ENCODE assay signal across 24 cellular contexts in the genomic region with DNA sequence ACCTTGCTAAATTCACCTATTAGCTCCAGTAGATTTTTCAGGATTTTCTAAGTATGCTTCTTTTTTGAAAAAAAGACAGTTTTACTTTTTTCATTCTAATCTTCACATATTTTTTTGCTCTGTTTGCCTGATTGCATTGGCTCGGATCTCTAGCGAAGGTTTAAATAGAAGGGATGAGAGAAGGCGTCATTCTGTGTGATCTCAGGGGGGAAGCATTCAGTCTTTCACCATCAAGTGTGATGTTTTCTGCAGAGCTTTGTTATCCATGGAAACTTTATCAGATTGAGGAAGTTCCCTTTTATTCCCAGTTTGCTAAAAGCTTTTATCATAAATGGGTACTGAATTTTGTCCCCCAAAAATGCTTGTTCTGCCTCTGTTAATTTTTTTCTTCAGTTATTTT.
DNase-seq lines count a peak whose midpoint lies in the region; ATAC-seq and TF ChIP-seq lines count a peak whose summit lies in the region.
"Had no signal": no experiment of that assay in that cellular context is flagged by ENCODE, and none has a peak within 500 bp of the region (broad histone marks: within the 10 kb centered on the region; RNA-seq: fewer than 3 reads in every experiment).

No MANE protein-coding gene starts in this region.

- H3K4me1 ChIP-seq in IMR-90 (ENCODE audit: control insufficient read depth, insufficient read depth, low read length) (no peaks in the 10 kb centered on the region; the same call in 1 of the 2 replicates), smooth muscle cell (ENCODE audit: low read depth) (no peaks in the 10 kb centered on the region), breast epithelium (no peaks in the 10 kb centered on the region)
- H3K4me1 ChIP-seq: esophagus squamous epithelium had no signal

- no peak overlapping the region for H3K27ac ChIP-seq in IMR-90 (ENCODE audit: insufficient read depth, low read length)
- H3K27ac ChIP-seq in smooth muscle cell (ENCODE audit: low read depth), result peak overlapping the region; percentile 54
- H3K27ac ChIP-seq in breast epithelium, result no peak overlapping the region
- H3K27ac ChIP-seq: esophagus squamous epithelium, ovary had no signal

- no peak overlapping the region for H3K4ac ChIP-seq in IMR-90 (ENCODE audit: low read depth, low read length)

- no TSS peak for BruUV-seq in IMR-90 (replicated peaks; lab: Mats Ljungman, UMichigan)

- no peak overlapping the region for H2AK5ac ChIP-seq in IMR-90 (ENCODE audit: low read depth, low read length)

- no peaks in the 10 kb centered on the region; a peak in 1 of 4 replicates for H3K79me1 ChIP-seq in IMR-90 (ENCODE audit: low read depth in 1 of 2, low read length in 2 of 2)

- no peak for ATAC-seq in IMR-90 (ENCODE audit: low read depth)
- ATAC-seq in left ventricle myocardium superior, result peak; percentile 73
- ATAC-seq: activated CD8-positive, alpha-beta T cell treated with anti-CD3 and anti-CD28 coated beads, Interleukin-2, amount 10 ng/mL, durations not matched to agents 7 days and 5 days; activated naive CD8-positive, alpha-beta T cell treated with anti-CD3 and anti-CD28 coated beads, Interleukin-2, amount 50 U/mL, for 24 hours; mucosa of descending colon; natural killer cell treated with Interleukin-12 subunit alpha and Interleukin-12 subunit beta and Interleukin-15 and Interleukin-18, amount 100 ng/mL, for 72 hours had no signal

- H3K9me3 ChIP-seq in IMR-90 (ENCODE audit: control insufficient read depth, insufficient read depth, low read length), result peaks cover 2% of the 10 kb centered on the region; the same call in 1 of the 2 replicates
- peaks cover 5% of the 10 kb centered on the region for H3K9me3 ChIP-seq in smooth muscle cell (replicated peaks; ENCODE audit: low read depth)
- H3K9me3 ChIP-seq in breast epithelium, result peaks cover 0 to 16% of the 10 kb centered on the region in 2 donors
- H3K9me3 ChIP-seq: esophagus squamous epithelium, mucosa of descending colon, ovary had no signal

- no peak overlapping the region for H3K9ac ChIP-seq in IMR-90 (ENCODE audit: low read depth, low read length)
- peak overlapping the region; percentile 10 for H3K9ac ChIP-seq in smooth muscle cell (ENCODE audit: low read depth)

- H2AFZ ChIP-seq in IMR-90 (replicated peaks; ENCODE audit: low read length, poor library complexity) (no peak overlapping the region), smooth muscle cell (ENCODE audit: low read depth) (no peak overlapping the region)

- peaks cover 12% of the 10 kb centered on the region; the same call in 1 of the 2 replicates for H3K36me3 ChIP-seq in IMR-90 (ENCODE audit: control insufficient read depth, insufficient read depth, low read length)
- H3K36me3 ChIP-seq in smooth muscle cell (ENCODE audit: low read depth), result no peaks in the 10 kb centered on the region
- H3K36me3 ChIP-seq in breast epithelium, result no peaks in the 10 kb centered on the region
- H3K36me3 ChIP-seq: ovary had no signal

- H3K56ac ChIP-seq in IMR-90 (ENCODE audit: extremely low read depth, insufficient read depth, low read length), result no peak overlapping the region

- H3K4me2 ChIP-seq in IMR-90 (ENCODE audit: low read depth, low read length), result no peak overlapping the region
- no peak overlapping the region for H3K4me2 ChIP-seq in smooth muscle cell

- no peak overlapping the region for H4K91ac ChIP-seq in IMR-90 (ENCODE audit: insufficient read depth, low read depth, low read length)

- H3K79me2 ChIP-seq in smooth muscle cell (ENCODE audit: low read depth), result no peaks in the 10 kb centered on the region

- H3K27me3 ChIP-seq in IMR-90 (ENCODE audit: control insufficient read depth, insufficient read depth, low read length), result no peaks in the 10 kb centered on the region
- H3K27me3 ChIP-seq in smooth muscle cell (ENCODE audit: low read depth), result no peaks in the 10 kb centered on the region
- no peaks in the 10 kb centered on the region for H3K27me3 ChIP-seq in breast epithelium
- H3K27me3 ChIP-seq: esophagus squamous epithelium, MG63, ovary had no signal

- no peaks in the 10 kb centered on the region for H3F3A ChIP-seq in smooth muscle cell (ENCODE audit: low read depth)

- H3K18ac ChIP-seq in IMR-90 (ENCODE audit: low read depth, low read length), result no peak overlapping the region

- H2BK20ac ChIP-seq in IMR-90 (ENCODE audit: low read depth, low read length), result no peak overlapping the region

- H4K20me1 ChIP-seq in IMR-90 (ENCODE audit: insufficient read depth, low read length), result no peaks in the 10 kb centered on the region
- H4K20me1 ChIP-seq in smooth muscle cell (ENCODE audit: low read depth), result no peaks in the 10 kb centered on the region

- no peak overlapping the region for H3K4me3 ChIP-seq in IMR-90 (ENCODE audit: insufficient read depth, low read depth, low read length)
- H3K4me3 ChIP-seq in cardiac fibroblast (replicated peaks in 1 of 2; ENCODE audit: low read depth in 2 of 2, low read length in 2 of 2), result no peak overlapping the region
- H3K4me3 ChIP-seq in smooth muscle cell, result no peak overlapping the region
- no peak overlapping the region for H3K4me3 ChIP-seq in breast epithelium
- H3K4me3 ChIP-seq: esophagus squamous epithelium, MG63, mucosa of descending colon, ovary had no signal

- no peak for TF ChIP-seq RAD21 in IMR-90 (IDR thresholded peaks at IDR 0.05; ENCODE audit: low read length)

- H4K5ac ChIP-seq in IMR-90 (ENCODE audit: low read depth, low read length), result no peak overlapping the region

- H3K23ac ChIP-seq in IMR-90 (ENCODE audit: low read depth, low read length), result no peak overlapping the region

- no peak overlapping the region for H4K8ac ChIP-seq in IMR-90 (ENCODE audit: low read depth in 2 of 2, low read length in 2 of 2)

- no CpG with 5 or more reads among the region's 3 CpGs for WGBS in IMR-90 (ENCODE audit: extremely low coverage in 2 of 2, insufficient read length in 1 of 2), 2 experiments
- 49% methylated on average over 3 of the region's 3 CpGs for WGBS in smooth muscle cell (ENCODE audit: low lambda C conversion rate)

- H3K9me1 ChIP-seq in IMR-90 (ENCODE audit: insufficient read depth, low read length), result no peaks in the 10 kb centered on the region

- dilution Hi-C loops in IMR-90 (cut with HindIII; ENCODE audit: low sequenced_read_pairs, unreplicated experiment), result no loop called here

- intact Hi-C loops in IMR-90 (cut with micrococcal nuclease) (no loop called here), left ventricle myocardium superior (cut with micrococcal nuclease) (no loop called here), breast epithelium (cut with DNase I; ENCODE audit: low total_unique reads) (no loop called here)

- no peak overlapping the region for H2BK120ac ChIP-seq in IMR-90 (ENCODE audit: low read depth, low read length)

- CTCF ChIA-PET in IMR-90 (lab: Yijun Ruan, JAX), result no interaction called here

- no peak overlapping the region for H2BK5ac ChIP-seq in IMR-90 (ENCODE audit: low read depth, low read length, poor library complexity, severe bottlenecking)

- no peak overlapping the region for H2BK15ac ChIP-seq in IMR-90 (ENCODE audit: low read depth, low read length)

- DNase-seq in IMR-90 (peak; percentile 71), cardiac fibroblast (ENCODE audit: low read depth in 2 of 2) (peak; percentile 90 to 93), left ventricle myocardium superior (no peak), smooth muscle cell (lab: John Stamatoyannopoulos, UW; ENCODE audit: unreplicated experiment) (no peak), NCI-H2196 (lab: John Stamatoyannopoulos, UW; ENCODE audit: unreplicated experiment) (no peak), breast epithelium (ENCODE audit: low spot score in 2 of 2) (no peak), midbrain (lab: John Stamatoyannopoulos, UW) (no peak), NCI-H2107 treated with DMSO at 0.1 percent for 48 hours (lab: John Stamatoyannopoulos, UW; ENCODE audit: unreplicated experiment) (no peak)
- DNase-seq: activated CD4-positive, CD25-positive, alpha-beta regulatory T cell treated with anti-CD3 and anti-CD28 coated beads, Interleukin-2, amount 50 U/mL, for 72 hours; activated CD8-positive, alpha-beta T cell treated with anti-CD3 and anti-CD28 coated beads, Interleukin-2, amount 10 ng/mL, durations not matched to agents 7 days and 5 days; activated gamma-delta T cell; activated naive CD8-positive, alpha-beta T cell treated with anti-CD3 and anti-CD28 coated beads, Interleukin-2, amount 50 U/mL, for 24 hours; Calu3; DND-41; endodermal cell; esophagus squamous epithelium; KBM-7; MG63; mucosa of descending colon; NCI-H2081; NCI-H446; NCI-H774 had no signal

- in situ Hi-C loops in IMR-90 (cut with MboI; ENCODE audit: low sequenced_read_pairs), result no loop called here

- no peak overlapping the region for H2AK9ac ChIP-seq in IMR-90 (replicated peaks; ENCODE audit: low read depth, low read length, poor library complexity)

- POLR2A ChIA-PET in IMR-90 (lab: Charles Lee; ENCODE audit: unreplicated experiment), result no interaction called here

- no peak overlapping the region for H3K14ac ChIP-seq in IMR-90 (replicated peaks; ENCODE audit: low read depth, low read length)

- TF ChIP-seq POLR2A in IMR-90 (IDR thresholded peaks at IDR 0.05; ENCODE audit: low read depth, low read length), result no peak
- no peak for TF ChIP-seq POLR2A in breast epithelium (IDR thresholded peaks at IDR 0.05)

- TF ChIP-seq CTCF in IMR-90 (conservative IDR thresholded peaks at IDR 0.05; ENCODE audit: low read depth, low read length) (no peak), cardiac fibroblast (IDR thresholded peaks at IDR 0.05; ENCODE audit: low read depth, low read length) (no peak), smooth muscle cell (IDR thresholded peaks at IDR 0.05; ENCODE audit: borderline replicate concordance, insufficient read depth, poor library complexity, severe bottlenecking) (no peak), breast epithelium (IDR thresholded peaks at IDR 0.05) (no peak)

TF ChIP-seq in IMR-90, 13 proteins besides CTCF, POLR2A, EP300 and RAD21:
- TF ChIP-seq CEBPB (IDR thresholded peaks at IDR 0.05; ENCODE audit: low read depth, low read length) (peak; percentile 59), BHLHE40 (IDR thresholded peaks at IDR 0.05; ENCODE audit: low read depth, low read length) (no peak)

Comparison
In these comparisons a context has a peak if more than half of its experiments do, and no peak if none do; other contexts are left out.
1. DNase-seq: peak in IMR-90 (single experiment) and cardiac fibroblast (2 of 2); none in left ventricle myocardium superior (single experiment), smooth muscle cell (single experiment), NCI-H2196 (single experiment), breast epithelium (0 of 2), midbrain (single experiment) and NCI-H2107 treated with DMSO at 0.1 percent for 48 hours (single experiment).